ENCODE assay signal across 23 cellular contexts in the genomic region with DNA sequence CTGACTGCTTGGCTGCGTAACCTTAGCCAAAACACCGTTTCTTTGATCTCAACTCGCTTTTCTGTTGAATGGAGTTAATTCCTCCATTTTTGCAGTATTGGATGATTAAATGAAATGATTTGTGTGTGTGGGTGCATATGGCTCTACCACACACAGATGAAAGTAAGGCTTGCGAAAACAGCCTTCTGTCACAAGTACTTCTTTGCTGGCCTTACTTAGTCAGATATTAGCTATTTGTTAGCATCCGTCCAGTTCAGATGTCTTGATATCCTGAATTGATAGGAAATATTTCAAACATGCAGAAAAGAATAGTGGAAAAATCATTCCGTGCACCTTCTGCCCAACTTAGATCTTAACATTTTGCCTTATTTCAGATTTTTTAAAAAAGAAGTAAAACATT. TPM values are rescaled to one million over a fixed set of nuclear protein-coding genes. Genes with fewer than 3 reads are reported as not detected.
DNase-seq lines count a peak whose midpoint lies in the region; FAIRE-seq and TF ChIP-seq lines count a peak whose summit lies in the region.
"Had no signal": no experiment of that assay in that cellular context is flagged by ENCODE, and none has a peak within 500 bp of the region (broad histone marks: within the 10 kb centered on the region; RNA-seq: fewer than 3 reads in every experiment).

No MANE protein-coding gene starts in this region.

- H3K27ac ChIP-seq in astrocyte (ENCODE audit: low read depth, low read length), result no peak overlapping the region
- H3K27ac ChIP-seq: parathyroid adenoma, right lobe of liver had no signal

- no peaks in the 10 kb centered on the region for H3K36me3 Mint-ChIP-seq in astrocyte (ENCODE audit: low read depth, unreplicated experiment)

- H2AFZ ChIP-seq in astrocyte (ENCODE audit: low read depth, low read length), result no peak overlapping the region
- H2AFZ ChIP-seq: parathyroid adenoma had no signal

- TF ChIP-seq CTCF in AG10803 (conservative IDR thresholded peaks at IDR 0.05; ENCODE audit: low read length), result no peak
- TF ChIP-seq CTCF in astrocyte (IDR thresholded peaks at IDR 0.05; ENCODE audit: insufficient read depth, low read depth, low read length), result no peak

- H3K27me3 ChIP-seq in astrocyte (ENCODE audit: insufficient read depth, low read length), result no peaks in the 10 kb centered on the region
- H3K27me3 ChIP-seq: gastroesophageal sphincter, right lobe of liver had no signal

- H3K4me1 Mint-ChIP-seq in astrocyte (ENCODE audit: low read depth, unreplicated experiment), result peaks cover 6% of the 10 kb centered on the region

- H3K4me3 ChIP-seq in AG10803 (ENCODE audit: low read length), result no peak overlapping the region
- H3K4me3 ChIP-seq in astrocyte (ENCODE audit: insufficient read depth, low read depth, low read length), result no peak overlapping the region
- H3K4me3 ChIP-seq: gastroesophageal sphincter, K562, right lobe of liver had no signal

- H3K27ac Mint-ChIP-seq in astrocyte (ENCODE audit: unreplicated experiment), result no peak overlapping the region
- H3K27ac Mint-ChIP-seq: activated B cell treated with CpG ODN at 0.5 μM for 24 hours, H9 had no signal

- peaks cover 26% of the 10 kb centered on the region for H4K20me1 ChIP-seq in astrocyte (ENCODE audit: insufficient read depth, low read length)

- H3K79me2 ChIP-seq in astrocyte (ENCODE audit: insufficient read depth, low read length), result peaks cover 31% of the 10 kb centered on the region

- no peaks in the 10 kb centered on the region for H3K36me3 ChIP-seq in astrocyte (ENCODE audit: insufficient read depth, low read length)
- H3K36me3 ChIP-seq: gastroesophageal sphincter, right lobe of liver had no signal

- peak; percentile 36 for FAIRE-seq in GM12892 (lab: Jason Lieb, UNC)
- no peak for FAIRE-seq in astrocyte (lab: Jason Lieb, UNC)
- FAIRE-seq: D721Med, K562 had no signal

- H3K27me3 Mint-ChIP-seq in astrocyte (ENCODE audit: low read depth, unreplicated experiment), result no peaks in the 10 kb centered on the region
- H3K27me3 Mint-ChIP-seq: activated B cell treated with CpG ODN at 0.5 μM for 24 hours had no signal

- H3K4me2 ChIP-seq in astrocyte (ENCODE audit: low read length), result no peak overlapping the region

- H3K9me3 Mint-ChIP-seq in astrocyte (ENCODE audit: unreplicated experiment), result no peaks in the 10 kb centered on the region
- H3K9me3 Mint-ChIP-seq: activated B cell treated with CpG ODN at 0.5 μM for 24 hours, H9, nephron had no signal

- no peak overlapping the region for H3K9ac ChIP-seq in astrocyte (ENCODE audit: low read length)
- H3K9ac ChIP-seq: parathyroid adenoma had no signal

- no peaks in the 10 kb centered on the region for H3K4me1 ChIP-seq in astrocyte (ENCODE audit: insufficient read depth, low read length)

- TF ChIP-seq POLR2A in GM12892 (IDR thresholded peaks at IDR 0.05; ENCODE audit: low read depth, low read length), result no peak

- H3K9me3 ChIP-seq in astrocyte (ENCODE audit: insufficient read depth, low read depth, low read length), result no peaks in the 10 kb centered on the region
- H3K9me3 ChIP-seq: gastroesophageal sphincter, right lobe of liver had no signal

- DNase-seq in AG10803 (ENCODE audit: low read depth) (peak; percentile 50), GM12892 (ENCODE audit: insufficient read length) (no peak), astrocyte (ENCODE audit: low read depth) (peak; percentile 33), iris pigment epithelial cell (ENCODE audit: low read depth) (peak; percentile 36), NOMO-1 treated with DMSO at 0.1 percent for 48 hours (lab: John Stamatoyannopoulos, UW; ENCODE audit: unreplicated experiment) (no peak), NK-92 (lab: John Stamatoyannopoulos, UW; ENCODE audit: unreplicated experiment) (no peak), putamen (ENCODE audit: low spot score) (no peak)
- DNase-seq: activated B cell treated with CpG ODN at 0.5 μM for 24 hours; activated CD4-positive, alpha-beta T cell treated with anti-CD3 and anti-CD28 coated beads, Interleukin-2, amount 50 U/mL, for 4 hours; activated gamma-delta T cell treated with Interleukin-2 at 50 U/mL for 16 hours; H9; left colon; MM.1S; NCI-H1436 treated with DMSO at 0.1 percent for 48 hours; NCI-H510A treated with DMSO at 0.1 percent for 48 hours; right lobe of liver; stimulated activated CD4-positive, alpha-beta T cell treated with anti-CD3 and anti-CD28 coated beads, Interleukin-15, amount 100 ng/mL, for 24 hours had no signal

- H3K4me3 Mint-ChIP-seq in astrocyte (ENCODE audit: unreplicated experiment), result no peak overlapping the region
- H3K4me3 Mint-ChIP-seq: activated B cell treated with CpG ODN at 0.5 μM for 24 hours, CD14-positive monocyte, H9, nephron had no signal

RNA-seq across cellular contexts. Expression of gene NCOA1, which starts 21.8 kb away (rescaled TPM):
- polyA plus RNA-seq in GM12892 (2012; ENCODE audit: missing spikeins), result 10.8 TPM
- total RNA-seq in astrocyte, result 14.7 and 15.2 TPM in 2 replicates

Comparison
In these comparisons a context has a peak if more than half of its experiments do, and no peak if none do; other contexts are left out.
1. DNase-seq: peak in AG10803 (single experiment), astrocyte (single experiment) and iris pigment epithelial cell (single experiment); none in GM12892 (single experiment), NOMO-1 treated with DMSO at 0.1 percent for 48 hours (single experiment), NK-92 (single experiment) and putamen (single experiment).